ENCODE assay signal across 1 cellular context in genomic region chr16:57994361-57994760, GRCh38.
TF ChIP-seq lines count a peak whose summit lies in the region.

No MANE protein-coding gene starts in this region.

TF ChIP-seq in HepG2, 621 proteins besides CTCF, POLR2A, EP300 and RAD21:
- TF ChIP-seq ATF4 (CRISPR knock-in tag; IDR thresholded peaks at IDR 0.05) (no peak), CREBL2 (CRISPR knock-in tag; IDR thresholded peaks at IDR 0.05; ENCODE audit: borderline replicate concordance) (no peak), SMC3 (IDR thresholded peaks at IDR 0.05; ENCODE audit: low read length) (no peak), ZNF629 (CRISPR knock-in tag; conservative IDR thresholded peaks at IDR 0.05) (peak; percentile 83), ZBTB42 (CRISPR knock-in tag; IDR thresholded peaks at IDR 0.05) (no peak), ZNF646 (CRISPR knock-in tag; IDR thresholded peaks at IDR 0.05) (no peak), PRPF4 (IDR thresholded peaks at IDR 0.05; ENCODE audit: low read depth, low read length, poor library complexity, severe bottlenecking) (no peak), CCDC6 (CRISPR knock-in tag; IDR thresholded peaks at IDR 0.05) (0 out of 2 replicates have a peak, but pooled peaks have one; percentile 26), SIN3B (IDR thresholded peaks at IDR 0.05; ENCODE audit: low read length) (no peak), NR2F6 (IDR thresholded peaks at IDR 0.05) (no peak), NR2F6 (CRISPR knock-in tag; IDR thresholded peaks at IDR 0.05) (no peak), TCF12 (IDR thresholded peaks at IDR 0.05) (no peak), TCF12 (CRISPR knock-in tag; IDR thresholded peaks at IDR 0.05) (no peak)
